Comparison of ENCODE assay signal across 2 cellular contexts in genomic region chr7:143264196-143264568, GRCh38. TPM values are rescaled to one million over a fixed set of nuclear protein-coding genes. Genes with fewer than 3 reads are reported as not detected.
DNase-seq lines count a peak whose midpoint lies in the region; TF ChIP-seq lines count a peak whose summit lies in the region.
"Not testable (repeated sequence)": the region's sequence is repeated elsewhere in the genome, so short reads cannot be mapped to it uniquely, and the experiment has no call there.

No MANE protein-coding gene starts in this region.

- H3K9ac ChIP-seq in colonic mucosa (ENCODE audit: low read depth in 2 of 2, low read length in 2 of 2) = peak overlapping the region; percentile 86 to 96

- not testable (repeated sequence) for H3K27me3 ChIP-seq in colonic mucosa

- WGBS in urinary bladder = 68% methylated on average over 15 of the region's 15 CpGs

- TF ChIP-seq CTCF in colonic mucosa (IDR thresholded peaks at IDR 0.05) = not testable (repeated sequence)

- not testable (repeated sequence) for H3K36me3 ChIP-seq in colonic mucosa; urinary bladder (ENCODE audit: insufficient read depth)

- H3K9me3 ChIP-seq in colonic mucosa = not testable (repeated sequence)

- intact Hi-C loops in colonic mucosa (cut with DNase I) = loop anchor here (10.0 kb wide), 1 partner anchor 121 kb away; the partner anchor contains the start of gene ZYX

- peaks cover 14% of the 10 kb centered on the region for H3K4me1 ChIP-seq in colonic mucosa
- H3K4me1 ChIP-seq in urinary bladder (ENCODE audit: insufficient read depth) = not testable (repeated sequence)

- peak overlapping the region; percentile 93 for H3K27ac ChIP-seq in colonic mucosa
- not testable (repeated sequence) for H3K27ac ChIP-seq in urinary bladder (ENCODE audit: low read depth)

- not testable (repeated sequence) for DNase-seq in colonic mucosa

- H3K4me3 ChIP-seq in colonic mucosa (peak overlapping the region; percentile 70), urinary bladder (ENCODE audit: low read depth, low read length) (peak overlapping the region; percentile 70)

RNA-seq across cellular contexts. Expression of gene GSTK1, which starts 0.9 kb away (rescaled TPM):
- 100 to 1,000 TPM; 210 to 272 TPM for total RNA-seq in colonic mucosa
- 84.8 TPM for total RNA-seq in urinary bladder
- 139 TPM for polyA plus RNA-seq in urinary bladder

RNA-seq across cellular contexts. Expression of gene TMEM139, which starts 20.6 kb away (rescaled TPM):
- 10 to 100 TPM; 18.4 to 27.2 TPM for total RNA-seq in colonic mucosa
- total RNA-seq in urinary bladder = 2.1 TPM
- 1.2 TPM for polyA plus RNA-seq in urinary bladder

RNA-seq across cellular contexts. Expression of gene CASP2, which starts 24.0 kb away (rescaled TPM):
- total RNA-seq in colonic mucosa = 10 to 100 TPM; 33.9 to 47.0 TPM
- total RNA-seq in urinary bladder = 22.0 TPM
- 7.5 TPM for polyA plus RNA-seq in urinary bladder

RNA-seq across cellular contexts. Expression of gene TAS2R40, which starts 42.3 kb away (rescaled TPM):
- total RNA-seq in colonic mucosa = not detected
- not detected for total RNA-seq in urinary bladder
- polyA plus RNA-seq in urinary bladder = not detected

RNA-seq across cellular contexts. Expression of gene CLCN1, which starts 51.7 kb away (rescaled TPM):
- total RNA-seq in colonic mucosa = not detected
- total RNA-seq in urinary bladder = 0.16 TPM
- 0.05 TPM for polyA plus RNA-seq in urinary bladder
